8 cellular contexts compared by ENCODE assay signal in the genomic region with DNA sequence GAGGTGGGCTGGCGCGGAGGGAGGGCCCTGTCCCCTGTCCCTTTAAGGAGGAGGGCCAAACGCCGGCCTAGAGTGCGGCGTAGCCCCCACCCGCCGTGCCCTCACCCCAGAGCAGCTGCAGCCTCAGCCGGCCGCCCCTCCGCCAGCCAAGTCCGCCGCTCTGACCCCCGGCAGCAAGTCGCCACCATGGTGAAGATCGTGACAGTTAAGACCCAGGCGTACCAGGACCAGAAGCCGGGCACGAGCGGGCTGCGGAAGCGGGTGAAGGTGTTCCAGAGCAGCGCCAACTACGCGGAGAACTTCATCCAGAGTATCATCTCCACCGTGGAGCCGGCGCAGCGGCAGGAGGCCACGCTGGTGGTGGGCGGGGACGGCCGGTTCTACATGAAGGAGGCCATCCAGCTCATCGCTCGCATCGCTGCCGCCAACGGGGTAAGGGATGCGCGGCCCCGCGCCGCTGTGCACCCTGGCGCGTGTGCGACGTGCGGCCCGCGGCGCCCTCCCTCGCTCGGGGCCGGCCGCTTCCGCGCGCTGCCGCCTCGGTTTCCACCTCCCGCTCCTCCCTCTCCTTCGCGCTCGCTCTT. TPM values are rescaled to one million over a fixed set of nuclear protein-coding genes. Genes with fewer than 3 reads are reported as not detected.
DNase-seq lines count a peak whose midpoint lies in the region; ATAC-seq and TF ChIP-seq lines count a peak whose summit lies in the region.

Gene PGM1, plus strand, starts transcription at position 109 of the 584 bp plus-strand sequence. Its CDS starts 78 bp downstream, at position 187.

- TF ChIP-seq POLR2A in right lobe of liver (IDR thresholded peaks at IDR 0.05): peak; percentile 83

- ATAC-seq in GM19023 (IDR thresholded peaks at IDR 0.05; ENCODE audit: unreplicated experiment) (peak; percentile 77), HG03175 (IDR thresholded peaks at IDR 0.05; ENCODE audit: unreplicated experiment) (peak; percentile 80), right lobe of liver (peak; percentile 42 to 91 (median 79))

- intact Hi-C loops in right lobe of liver (cut with DNase I): no loop called here

- peaks cover 0 to 2% (median 0%) of the 10 kb centered on the region in 4 donors for H3K36me3 ChIP-seq in right lobe of liver

- WGBS in right lobe of liver (ENCODE audit: insufficient coverage, low coverage, low lambda C conversion rate, missing lambda C conversion rate): 0% methylated on average over 15 of the region's 64 CpGs

- peaks cover 0 to 45% (median 0%) of the 10 kb centered on the region in 4 donors for H3K4me1 ChIP-seq in right lobe of liver

- no peaks in the 10 kb centered on the region for H3K9me3 ChIP-seq in right lobe of liver

- TF ChIP-seq CTCF in AG10803 (conservative IDR thresholded peaks at IDR 0.05; ENCODE audit: low read length): no peak
- TF ChIP-seq CTCF in right lobe of liver (IDR thresholded peaks at IDR 0.05): no peak

- H3K27me3 ChIP-seq in right lobe of liver: no peaks in the 10 kb centered on the region

- peak within 1 kb of the TSS; percentile 80 for H3K4me3 ChIP-seq in AG10803 (ENCODE audit: low read length)
- peak within 1 kb of the TSS; percentile 83 to 93 (median 84) for H3K4me3 ChIP-seq in right lobe of liver

- peak within 1 kb of the TSS; percentile 96 to 98 (median 98) for H3K27ac ChIP-seq in right lobe of liver

- DNase-seq in AG10803 (ENCODE audit: low read depth): peak; percentile 80
- peak; percentile 34 for DNase-seq in NCI-H460 (ENCODE audit: extremely low read depth, low read depth)
- peak; percentile 65 to 70 for DNase-seq in activated CD4-positive, alpha-beta T cell treated with anti-CD3 and anti-CD28 coated beads, Interleukin-2, amount 50 U/mL, for 4 hours
- peak; percentile 34 to 76 for DNase-seq in dermis microvascular lymphatic vessel endothelial cell (ENCODE audit: low read depth in 2 of 2)
- DNase-seq in right lobe of liver: peak in 2 of 3 donors; percentile 90 to 96
- peak; percentile 69 to 71 for DNase-seq in stimulated activated CD4-positive, alpha-beta T cell treated with anti-CD3 and anti-CD28 coated beads, Interleukin-4, amount 100 ng/mL, for 4 hours

RNA-seq across cellular contexts. Expression of gene PGM1, which starts in this region (rescaled TPM):
- 23.0 and 23.6 TPM in 2 replicates for total RNA-seq in NCI-H460 (2014; rRNA removed; shearing (Covaris generic))
- 15.2 and 15.4 TPM in 2 replicates for polyA plus RNA-seq in NCI-H460 (2014; cell fraction: nucleus; rRNA removed)
- total RNA-seq in dermis microvascular lymphatic vessel endothelial cell (43.1 and 66.1 TPM in 2 replicates), right lobe of liver (100 to 1,000 TPM; 127 to 220 (median 157) TPM)

Comparison
In these comparisons a context has a peak if more than half of its experiments do, and no peak if none do; other contexts are left out.
1. Peak in every context shown above with its lines: DNase-seq, ATAC-seq, H3K4me3 ChIP-seq and H3K27ac ChIP-seq.
2. DNase-seq: peak in every context shown above with its lines; median percentile 93 in right lobe of liver; 80 in AG10803; 70 in stimulated activated CD4-positive, alpha-beta T cell treated with anti-CD3 and anti-CD28 coated beads, Interleukin-4, amount 100 ng/mL, for 4 hours; 68 in activated CD4-positive, alpha-beta T cell treated with anti-CD3 and anti-CD28 coated beads, Interleukin-2, amount 50 U/mL, for 4 hours; 55 in dermis microvascular lymphatic vessel endothelial cell; 34 in NCI-H460.